ENCODE assay signal across 8 cellular contexts in the genomic region with DNA sequence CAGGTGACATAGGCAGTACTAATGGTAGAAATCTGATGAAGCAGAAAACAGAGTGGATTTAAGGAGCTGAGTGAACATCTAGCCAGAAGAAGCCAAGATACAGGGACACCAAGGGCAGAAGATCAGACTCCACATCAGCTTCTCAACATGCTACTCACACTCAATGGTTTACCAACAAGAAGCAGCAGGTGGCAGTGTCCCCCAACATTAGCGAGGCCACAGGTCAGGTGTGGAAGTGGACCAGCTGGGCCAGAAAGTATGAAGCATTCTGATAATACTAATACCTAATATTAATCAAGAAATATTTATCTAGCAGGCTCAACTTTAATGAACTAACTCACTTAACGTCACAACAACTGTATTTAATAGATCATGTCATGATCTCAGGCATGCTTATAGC.
A peak's percentile ranks its signal among the peaks of the same experiment; 100 is the strongest.
DNase-seq lines count a peak whose midpoint lies in the region; ATAC-seq, FAIRE-seq and TF ChIP-seq lines count a peak whose summit lies in the region.

No MANE protein-coding gene starts in this region.

- DNase-seq in AG09319 (ENCODE audit: extremely low read depth, low read depth) = peak; percentile 29
- DNase-seq in GM18507 (ENCODE audit: extremely low spot score, insufficient read length, low read depth) = peak; percentile 3
- peak; percentile 34 for DNase-seq in RWPE1 (ENCODE audit: low spot score)
- peak; percentile 19 for DNase-seq in activated gamma-delta T cell treated with Interleukin-2 at 50 U/mL for 16 hours
- peak; percentile 30 for DNase-seq in progenitor cell of endocrine pancreas (ENCODE audit: low spot score, unreplicated experiment)
- DNase-seq in NCI-H1694 (lab: John Stamatoyannopoulos, UW) = no peak

- H3K4me1 ChIP-seq in gastroesophageal sphincter = no peaks in the 10 kb centered on the region

- CTCF ChIA-PET in RWPE1 (lab: Yijun Ruan, JAX) = interaction anchor here (0.5 to 1.5 kb wide), 23 partner anchors 11 to 1701 kb away, joined by 3 to 35 read pairs (median 3); no protein-coding TSS in a partner anchor

- POLR2A ChIA-PET in RWPE1 (lab: Yijun Ruan, JAX; ENCODE audit: low non-redundant PET) = no interaction called here

- no peaks in the 10 kb centered on the region for H3K36me3 Mint-ChIP-seq in progenitor cell of endocrine pancreas (ENCODE audit: insufficient read depth)

- H3K36me3 ChIP-seq in gastroesophageal sphincter = no peaks in the 10 kb centered on the region

- no peak overlapping the region for H3K4me3 Mint-ChIP-seq in progenitor cell of endocrine pancreas (ENCODE audit: low read depth)

- peak; percentile 80 for FAIRE-seq in GM18507 (lab: Jason Lieb, UNC)

- no peaks in the 10 kb centered on the region for H3K9me3 ChIP-seq in gastroesophageal sphincter

- peaks cover 6% of the 10 kb centered on the region for H3K9me3 Mint-ChIP-seq in progenitor cell of endocrine pancreas (ENCODE audit: low read depth)

- no peaks in the 10 kb centered on the region for H3K27me3 ChIP-seq in gastroesophageal sphincter

- no peak for TF ChIP-seq EP300 in gastroesophageal sphincter (IDR thresholded peaks at IDR 0.05)

- peak; percentile 74 for TF ChIP-seq CTCF in AG09319 (IDR thresholded peaks at IDR 0.05; ENCODE audit: low read depth, low read length)
- TF ChIP-seq CTCF in RWPE1 (conservative IDR thresholded peaks at IDR 0.05; ENCODE audit: low read depth) = peak; percentile 56
- peak; percentile 66 to 81 (median 74) for TF ChIP-seq CTCF in gastroesophageal sphincter (IDR thresholded peaks at IDR 0.05)
- peak; percentile 69 for TF ChIP-seq CTCF in progenitor cell of endocrine pancreas (IDR thresholded peaks at IDR 0.05; ENCODE audit: unreplicated experiment)

- TF ChIP-seq POLR2A in gastroesophageal sphincter (IDR thresholded peaks at IDR 0.05) = no peak

- no peak overlapping the region for H3K27ac ChIP-seq in RWPE1
- no peak overlapping the region for H3K27ac ChIP-seq in gastroesophageal sphincter

- H3K27me3 Mint-ChIP-seq in progenitor cell of endocrine pancreas = no peaks in the 10 kb centered on the region

- H3K27ac Mint-ChIP-seq in progenitor cell of endocrine pancreas = no peak overlapping the region

- 36 to 52% methylated on average over 2 of the region's 2 CpGs for WGBS in gastroesophageal sphincter (ENCODE audit: low coverage in 1 of 2), 2 donors

- H3K4me3 ChIP-seq in gastroesophageal sphincter = no peak overlapping the region

- H3K4me1 Mint-ChIP-seq in progenitor cell of endocrine pancreas (ENCODE audit: low read depth) = peaks cover 9% of the 10 kb centered on the region

- ATAC-seq in HG02981 (IDR thresholded peaks at IDR 0.05; ENCODE audit: unreplicated experiment) (peak; percentile 80), gastroesophageal sphincter (peak; percentile 79)
